8 cellular contexts compared by ENCODE assay signal in the genomic region with DNA sequence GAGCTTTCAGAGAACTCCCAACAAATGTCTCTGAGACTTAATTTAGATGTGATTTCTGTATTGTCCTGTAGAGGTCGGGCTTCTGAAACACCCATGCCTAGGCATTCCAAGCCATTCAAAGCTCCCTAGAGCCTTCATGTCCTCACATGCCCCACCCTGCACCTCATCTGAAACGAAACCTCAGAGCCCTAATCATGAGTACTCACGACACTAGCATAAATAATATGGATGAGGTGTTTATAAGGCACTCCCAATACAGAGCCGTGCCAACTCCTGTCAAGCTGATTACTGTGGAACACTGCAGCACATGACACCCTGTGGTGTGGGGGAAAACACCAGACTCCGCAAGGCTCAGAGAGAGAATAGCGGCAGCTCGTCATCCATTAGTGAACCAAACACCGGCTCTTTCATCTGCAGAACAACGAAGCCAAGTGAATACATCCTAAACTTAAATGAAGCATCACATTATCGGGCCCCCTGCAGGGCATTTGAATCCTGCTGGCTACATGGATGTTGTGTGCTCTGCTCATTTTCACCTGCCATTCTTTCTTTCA.
DNase-seq lines count a peak whose midpoint lies in the region; ATAC-seq and TF ChIP-seq lines count a peak whose summit lies in the region.

No MANE protein-coding gene starts in this region.

- POLR2A ChIA-PET in PC-3 (lab: Charles Lee; ENCODE audit: unreplicated experiment): no interaction called here

- no peak overlapping the region for H3K27ac ChIP-seq in PC-3 (ENCODE audit: low read length)
- H3K27ac ChIP-seq in muscle layer of colon (ENCODE audit: low read depth, low read length): peak overlapping the region; percentile 31

- H3K36me3 ChIP-seq in PC-3 (ENCODE audit: low read depth, low read length) (no peaks in the 10 kb centered on the region), muscle layer of colon (ENCODE audit: insufficient read depth, low read length) (no peaks in the 10 kb centered on the region)

- peak; percentile 5 for DNase-seq in DMS53 treated with DMSO at 0.1 percent for 48 hours (lab: John Stamatoyannopoulos, UW; ENCODE audit: unreplicated experiment)
- peak; percentile 41 for DNase-seq in Jurkat, Clone E6-1 (ENCODE audit: low read depth, low spot score)
- DNase-seq in PC-3: peak; percentile 39
- DNase-seq in epidermal melanocyte (ENCODE audit: insufficient read length, low spot score): peak; percentile 59
- DNase-seq in COLO668 (lab: John Stamatoyannopoulos, UW; ENCODE audit: unreplicated experiment): no peak
- no peak for DNase-seq in activated gamma-delta T cell (lab: John Stamatoyannopoulos, UW)

- H3K79me2 ChIP-seq in PC-3 (ENCODE audit: low read length): no peaks in the 10 kb centered on the region

- H3K4me1 ChIP-seq in PC-3 (ENCODE audit: insufficient read depth, low read length) (no peaks in the 10 kb centered on the region), muscle layer of colon (ENCODE audit: insufficient read depth, low read length) (peaks cover 6% of the 10 kb centered on the region)

- H3K4me2 ChIP-seq in PC-3 (ENCODE audit: low read length): no peak overlapping the region

- H3K9me3 ChIP-seq in PC-3 (ENCODE audit: low read length) (no peaks in the 10 kb centered on the region), muscle layer of colon (ENCODE audit: low read length) (no peaks in the 10 kb centered on the region)

- intact Hi-C loops in PC-3 (cut with micrococcal nuclease): no loop called here

- H3K27me3 ChIP-seq in PC-3 (ENCODE audit: low read length) (peaks cover 16% of the 10 kb centered on the region; the same call in 1 of the 2 replicates), muscle layer of colon (ENCODE audit: control insufficient read depth in 1 of 2, insufficient read depth in 2 of 2, low read length in 2 of 2) (no peaks in the 10 kb centered on the region)

- H3K9ac ChIP-seq in PC-3 (ENCODE audit: low read length) (no peak overlapping the region), muscle layer of colon (ENCODE audit: low read length) (no peak overlapping the region)

- H3K9me2 ChIP-seq in PC-3 (replicated peaks; ENCODE audit: low read length): no peaks in the 10 kb centered on the region

- no TSS peak for BruUV-seq in PC-3 (replicated peaks; lab: Mats Ljungman, UMichigan)

- H2AFZ ChIP-seq in PC-3 (ENCODE audit: low read length): no peak overlapping the region

- H3K4me3 ChIP-seq in Jurkat, Clone E6-1 (ENCODE audit: low read length): peak overlapping the region; percentile 10; the same call in 1 of the 2 replicates
- H3K4me3 ChIP-seq in PC-3 (ENCODE audit: low read length) (no peak overlapping the region), muscle layer of colon (ENCODE audit: low read depth in 1 of 2, low read length in 2 of 2) (no peak overlapping the region)

- H3F3A ChIP-seq in PC-3 (ENCODE audit: low read length, unreplicated experiment): no peaks in the 10 kb centered on the region

- CTCF ChIA-PET in PC-3 (lab: Charles Lee): no interaction called here

- ATAC-seq in GM21360 (IDR thresholded peaks at IDR 0.05; ENCODE audit: unreplicated experiment) (peak; percentile 66), PC-3 (peak; percentile 33; the same call in 1 of the 2 replicates)

- TF ChIP-seq CTCF in PC-3 (conservative IDR thresholded peaks at IDR 0.05; ENCODE audit: low read depth, low read length): peak; percentile 53

- H4K20me1 ChIP-seq in PC-3 (ENCODE audit: low read length): no peaks in the 10 kb centered on the region

Comparison
In these comparisons a context has a peak if more than half of its experiments do, and no peak if none do; other contexts are left out.
1. DNase-seq: peak in DMS53 treated with DMSO at 0.1 percent for 48 hours (single experiment), Jurkat, Clone E6-1 (single experiment), PC-3 (single experiment) and epidermal melanocyte (single experiment); none in COLO668 (single experiment) and activated gamma-delta T cell (single experiment).